Comparison of ENCODE assay signal across 9 cellular contexts in the genomic region with DNA sequence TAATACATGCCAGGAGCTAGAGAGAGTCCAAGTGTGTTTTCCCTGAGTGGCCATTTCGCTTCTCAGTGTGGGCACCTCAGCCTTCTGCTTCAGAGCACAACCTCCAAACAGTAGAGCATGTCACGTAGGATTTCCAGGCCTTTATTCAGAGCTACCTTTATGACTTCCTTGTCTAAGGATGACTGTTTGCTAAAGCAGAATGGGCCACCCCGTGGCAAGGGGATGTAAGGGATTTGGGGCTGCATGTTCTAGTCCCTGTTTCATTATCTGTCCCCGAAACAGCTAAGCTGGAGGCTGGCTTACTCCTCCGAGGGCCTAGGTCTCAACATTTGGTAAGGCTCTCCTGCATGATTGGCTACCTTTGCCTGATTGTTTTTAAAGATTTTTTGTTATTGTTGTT. TPM values are rescaled to one million over a fixed set of nuclear protein-coding genes. Genes with fewer than 3 reads are reported as not detected.
DNase-seq lines count a peak whose midpoint lies in the region; ATAC-seq and TF ChIP-seq lines count a peak whose summit lies in the region.
"Had no signal": no experiment of that assay in that cellular context is flagged by ENCODE, and none has a peak within 500 bp of the region (broad histone marks: within the 10 kb centered on the region; RNA-seq: fewer than 3 reads in every experiment).

No MANE protein-coding gene starts in this region.

- no peak overlapping the region for H3K4me3 Mint-ChIP-seq in activated CD8-positive, alpha-beta T cell treated with anti-CD3 and anti-CD28 coated beads, Interleukin-2, amount 10 ng/mL, durations not matched to agents 7 days and 5 days
- H3K4me3 Mint-ChIP-seq in osteocyte (ENCODE audit: unreplicated experiment) = no peak overlapping the region
- H3K4me3 Mint-ChIP-seq in endothelial cell (ENCODE audit: unreplicated experiment) = no peak overlapping the region

- ATAC-seq in activated CD8-positive, alpha-beta T cell treated with anti-CD3 and anti-CD28 coated beads, Interleukin-2, amount 10 ng/mL, durations not matched to agents 7 days and 5 days = no peak
- no peak for ATAC-seq in GM21737 (IDR thresholded peaks at IDR 0.05; ENCODE audit: unreplicated experiment)

- H3K27ac Mint-ChIP-seq in activated CD8-positive, alpha-beta T cell treated with anti-CD3 and anti-CD28 coated beads, Interleukin-2, amount 10 ng/mL, durations not matched to agents 7 days and 5 days = peak overlapping the region; percentile 70
- H3K27ac Mint-ChIP-seq in osteocyte (ENCODE audit: unreplicated experiment) = peak overlapping the region; percentile 79
- H3K27ac Mint-ChIP-seq in endothelial cell (ENCODE audit: unreplicated experiment) = no peak overlapping the region

- H3K4me3 ChIP-seq in Karpas-422 (ENCODE audit: low read length) = peak overlapping the region; percentile 11; the same call in 1 of the 2 replicates

- peak overlapping the region; percentile 65 for H3K27ac ChIP-seq in Karpas-422 (ENCODE audit: low read length)

- peaks cover 9% of the 10 kb centered on the region; the same call in 1 of the 2 replicates for H4K20me1 ChIP-seq in Karpas-422 (ENCODE audit: insufficient read depth, low read depth, low read length)

- TF ChIP-seq CTCF in osteocyte (IDR thresholded peaks at IDR 0.05) = no peak
- TF ChIP-seq CTCF in endothelial cell (IDR thresholded peaks at IDR 0.05; ENCODE audit: unreplicated experiment) = no peak

- H2AFZ ChIP-seq in Karpas-422 (ENCODE audit: low read length) = no peak overlapping the region

- DNase-seq in NOMO-1 (lab: John Stamatoyannopoulos, UW; ENCODE audit: unreplicated experiment in 2 of 2) (peak; percentile 30 to 52), NOMO-1 treated with dmso at 0.1 percent for 144 hours (lab: John Stamatoyannopoulos, UW; ENCODE audit: unreplicated experiment) (no peak), Karpas-422 (peak; percentile 74), osteocyte (ENCODE audit: extremely low spot score, unreplicated experiment) (no peak), GM03348 (ENCODE audit: low spot score) (no peak), endothelial cell (ENCODE audit: low spot score) (no peak)
- peak; percentile 44 for DNase-seq in activated CD8-positive, alpha-beta T cell treated with anti-CD3 and anti-CD28 coated beads, Interleukin-2, amount 10 ng/mL, durations not matched to agents 7 days and 5 days
- DNase-seq: NCI-H1436 had no signal

- H3K9ac ChIP-seq in Karpas-422 (ENCODE audit: low read length) = peak overlapping the region; percentile 47

- no peaks in the 10 kb centered on the region for H3K27me3 ChIP-seq in Karpas-422 (ENCODE audit: low read length)

- H3K4me2 ChIP-seq in Karpas-422 (ENCODE audit: low read depth, low read length, poor library complexity, severe bottlenecking) = peak overlapping the region; percentile 43

- H3K79me2 ChIP-seq in Karpas-422 (ENCODE audit: low read length) = peaks cover 89% of the 10 kb centered on the region

- H3K9me3 Mint-ChIP-seq in activated CD8-positive, alpha-beta T cell treated with anti-CD3 and anti-CD28 coated beads, Interleukin-2, amount 10 ng/mL, durations not matched to agents 7 days and 5 days (ENCODE audit: insufficient read depth) = no peaks in the 10 kb centered on the region
- H3K9me3 Mint-ChIP-seq in osteocyte (ENCODE audit: unreplicated experiment) (no peaks in the 10 kb centered on the region), endothelial cell (ENCODE audit: unreplicated experiment) (no peaks in the 10 kb centered on the region)

- CTCF ChIA-PET in activated CD8-positive, alpha-beta T cell treated with anti-CD3 and anti-CD28 coated beads, Interleukin-2, amount 10 ng/mL, durations not matched to agents 7 days and 5 days (lab: Charles Lee) = interaction anchor here (0.5 to 5.3 kb wide), 13 partner anchors 14 to 939 kb away, joined by 3 to 99 read pairs (median 6); partner anchors contain the start of gene TRIM13

- no peaks in the 10 kb centered on the region for H3K9me2 ChIP-seq in Karpas-422 (replicated peaks; ENCODE audit: insufficient read depth, low read length)

- H3K36me3 ChIP-seq in Karpas-422 (ENCODE audit: insufficient read depth, low read length) = no peaks in the 10 kb centered on the region; the same call in 1 of the 2 replicates

- peaks cover 40% of the 10 kb centered on the region for H3K36me3 Mint-ChIP-seq in activated CD8-positive, alpha-beta T cell treated with anti-CD3 and anti-CD28 coated beads, Interleukin-2, amount 10 ng/mL, durations not matched to agents 7 days and 5 days (ENCODE audit: low read depth)
- H3K36me3 Mint-ChIP-seq in osteocyte (ENCODE audit: unreplicated experiment) = no peaks in the 10 kb centered on the region
- H3K36me3 Mint-ChIP-seq in endothelial cell (ENCODE audit: low read depth, unreplicated experiment) = no peaks in the 10 kb centered on the region

- H3K27me3 Mint-ChIP-seq in activated CD8-positive, alpha-beta T cell treated with anti-CD3 and anti-CD28 coated beads, Interleukin-2, amount 10 ng/mL, durations not matched to agents 7 days and 5 days (ENCODE audit: low read depth) = no peaks in the 10 kb centered on the region
- no peaks in the 10 kb centered on the region for H3K27me3 Mint-ChIP-seq in osteocyte (ENCODE audit: unreplicated experiment)
- peaks cover 2% of the 10 kb centered on the region for H3K27me3 Mint-ChIP-seq in endothelial cell (ENCODE audit: unreplicated experiment)

- peaks cover 65% of the 10 kb centered on the region for H3K4me1 Mint-ChIP-seq in activated CD8-positive, alpha-beta T cell treated with anti-CD3 and anti-CD28 coated beads, Interleukin-2, amount 10 ng/mL, durations not matched to agents 7 days and 5 days (ENCODE audit: low read depth)
- H3K4me1 Mint-ChIP-seq in osteocyte (ENCODE audit: unreplicated experiment) = peaks cover 39% of the 10 kb centered on the region
- H3K4me1 Mint-ChIP-seq in endothelial cell (ENCODE audit: unreplicated experiment) = peaks cover 19% of the 10 kb centered on the region

- peaks cover 71% of the 10 kb centered on the region for H3K4me1 ChIP-seq in Karpas-422 (ENCODE audit: low read length)

- no peaks in the 10 kb centered on the region for H3K9me3 ChIP-seq in Karpas-422 (ENCODE audit: low read length)

- POLR2A ChIA-PET in activated CD8-positive, alpha-beta T cell treated with anti-CD3 and anti-CD28 coated beads, Interleukin-2, amount 10 ng/mL, durations not matched to agents 7 days and 5 days (lab: Charles Lee) = interaction anchor here (1.1 to 1.3 kb wide), 4 partner anchors 22 to 834 kb away, joined by 3 to 8 read pairs (median 4); no protein-coding TSS in a partner anchor

RNA-seq across cellular contexts. Expression of gene RNASEH2B, which starts 6.0 kb away (rescaled TPM):
- 85.2 and 137 TPM in 2 replicates for total RNA-seq in Karpas-422 (2014; rRNA removed; shearing (Covaris generic); ENCODE audit: low replicate concordance)
- 100 to 1,000 TPM; 105 to 107 TPM for total RNA-seq in activated CD8-positive, alpha-beta T cell treated with anti-CD3 and anti-CD28 coated beads, Interleukin-2, amount 10 ng/mL, durations not matched to agents 7 days and 5 days
- 20.0 and 22.0 TPM in 2 replicates for total RNA-seq in osteocyte
- 9.3 TPM for total RNA-seq in endothelial cell (ENCODE audit: unreplicated experiment)

Comparison
In these comparisons a context has a peak if more than half of its experiments do, and no peak if none do; other contexts are left out.
1. DNase-seq: peak in NOMO-1 (2 of 2), Karpas-422 (single experiment) and activated CD8-positive, alpha-beta T cell treated with anti-CD3 and anti-CD28 coated beads, Interleukin-2, amount 10 ng/mL, durations not matched to agents 7 days and 5 days (single experiment); none in NOMO-1 treated with dmso at 0.1 percent for 144 hours (single experiment), osteocyte (single experiment), GM03348 (single experiment) and endothelial cell (single experiment).